12 cellular contexts compared by ENCODE assay signal in genomic region chr3:176919836-176920760, GRCh38.
DNase-seq lines count a peak whose midpoint lies in the region; ATAC-seq and TF ChIP-seq lines count a peak whose summit lies in the region.
"Had no signal": no experiment of that assay in that cellular context is flagged by ENCODE, and none has a peak within 500 bp of the region (broad histone marks: within the 10 kb centered on the region; RNA-seq: fewer than 3 reads in every experiment).

No MANE protein-coding gene starts in this region.

- H3K27ac ChIP-seq in GM23338 (ENCODE audit: low read depth) (no peak overlapping the region), neural cell (ENCODE audit: low read length) (peak overlapping the region; percentile 29), endodermal cell (ENCODE audit: low read depth, low read length) (no peak overlapping the region)
- H3K27ac ChIP-seq: dorsolateral prefrontal cortex had no signal

- ATAC-seq in GM23338 (no peak), HG03097 (IDR thresholded peaks at IDR 0.05; ENCODE audit: low FRiP score, unreplicated experiment) (no peak), GM19463 (IDR thresholded peaks at IDR 0.05; ENCODE audit: unreplicated experiment) (no peak)

- H3K4me1 Mint-ChIP-seq in GM23338, result peaks cover 34% of the 10 kb centered on the region
- peaks cover 22% of the 10 kb centered on the region for H3K4me1 Mint-ChIP-seq in endodermal cell

- peaks cover 4% of the 10 kb centered on the region; the same call in 1 of the 2 replicates for H3K9me2 ChIP-seq in GM23338 (ENCODE audit: insufficient read depth)
- H3K9me2 ChIP-seq in neural cell (ENCODE audit: insufficient read depth, low read length), result no peaks in the 10 kb centered on the region

- no peak overlapping the region for H3K27ac Mint-ChIP-seq in GM23338
- no peak overlapping the region for H3K27ac Mint-ChIP-seq in endodermal cell

- 89% methylated on average over 5 to 11 of the region's 11 CpGs for WGBS in endodermal cell (ENCODE audit: insufficient coverage in 1 of 2, insufficient read length in 1 of 2), 2 experiments

- H3K4me3 Mint-ChIP-seq in GM23338 (no peak overlapping the region), endodermal cell (no peak overlapping the region)

- H3F3A ChIP-seq in GM23338 (replicated peaks; ENCODE audit: low read depth) (no peaks in the 10 kb centered on the region), neural cell (ENCODE audit: insufficient read depth, low read length, poor library complexity, severe bottlenecking) (peaks cover 2% of the 10 kb centered on the region)

- TF ChIP-seq EP300 in neural cell (conservative IDR thresholded peaks at IDR 0.05; ENCODE audit: poor library complexity, severe bottlenecking), result no peak

- no peak for TF ChIP-seq CTCF in GM23338 (conservative IDR thresholded peaks at IDR 0.05; ENCODE audit: low read depth in 2 of 2)
- TF ChIP-seq CTCF in neural cell (IDR thresholded peaks at IDR 0.05; ENCODE audit: poor library complexity, severe bottlenecking), result no peak
- TF ChIP-seq CTCF in endodermal cell (conservative IDR thresholded peaks at IDR 0.05), result no peak

- H2AFZ ChIP-seq in GM23338 (peak overlapping the region; percentile 76; the same call in 1 of the 2 replicates), neural cell (ENCODE audit: low read depth, low read length) (no peak overlapping the region)

- DNase-seq in GM23338 (ENCODE audit: low spot score) (no peak), NCI-H2227 (lab: John Stamatoyannopoulos, UW; ENCODE audit: unreplicated experiment) (peak; percentile 80), dermis blood vessel endothelial cell (peak; percentile 24), endodermal cell (no peak)
- DNase-seq in stimulated activated CD8-positive, alpha-beta memory T cell treated with anti-CD3 and anti-CD28 coated beads, Interleukin-4, amount 100 ng/mL, for 48 hours, result no peak
- DNase-seq: Calu3, Kasumi-1 had no signal

- H3K9ac ChIP-seq in neural cell (ENCODE audit: low read length), result no peak overlapping the region
- H3K9ac ChIP-seq in endodermal cell (ENCODE audit: extremely low read depth, low read length, poor library complexity, severe bottlenecking), result no peak overlapping the region

- TF ChIP-seq RAD21 in neural cell (conservative IDR thresholded peaks at IDR 0.05), result no peak

- H4K20me1 ChIP-seq in GM23338 (replicated peaks; ENCODE audit: insufficient read depth) (no peaks in the 10 kb centered on the region), neural cell (ENCODE audit: insufficient read depth) (no peaks in the 10 kb centered on the region)

- H3K4me1 ChIP-seq in GM23338 (ENCODE audit: insufficient read depth) (peaks cover 27% of the 10 kb centered on the region), endodermal cell (ENCODE audit: control insufficient read depth, insufficient read depth, low read length) (peaks cover 8% of the 10 kb centered on the region)

- H3K4me3 ChIP-seq in GM23338 (no peak overlapping the region), neural cell (ENCODE audit: low read length) (no peak overlapping the region), endodermal cell (ENCODE audit: low read length) (no peak overlapping the region)
- H3K4me3 ChIP-seq: dorsolateral prefrontal cortex, thyroid gland had no signal

- H3K9me3 Mint-ChIP-seq in GM23338 (peaks cover 7% of the 10 kb centered on the region; the same call in 1 of the 3 replicates), endodermal cell (peaks cover 4% of the 10 kb centered on the region)

- H3K4me2 ChIP-seq in GM23338 (no peak overlapping the region), neural cell (ENCODE audit: low read length) (no peak overlapping the region)

- H3K27me3 Mint-ChIP-seq in GM23338 (ENCODE audit: insufficient read depth, low read depth, poor library complexity), result no peaks in the 10 kb centered on the region
- H3K27me3 Mint-ChIP-seq in endodermal cell (ENCODE audit: insufficient read depth), result no peaks in the 10 kb centered on the region

- H3K9me3 ChIP-seq in neural cell (ENCODE audit: low read length) (no peaks in the 10 kb centered on the region), endodermal cell (ENCODE audit: control insufficient read depth, low read length) (no peaks in the 10 kb centered on the region)
- H3K9me3 ChIP-seq: thyroid gland had no signal

- H3K36me3 ChIP-seq in GM23338 (ENCODE audit: insufficient read depth), result no peaks in the 10 kb centered on the region
- no peaks in the 10 kb centered on the region for H3K36me3 ChIP-seq in neural cell (ENCODE audit: insufficient read depth, low read length)
- H3K36me3 ChIP-seq in endodermal cell (ENCODE audit: control insufficient read depth, insufficient read depth, low read length), result no peaks in the 10 kb centered on the region
- H3K36me3 ChIP-seq: thyroid gland had no signal

- peaks cover 3% of the 10 kb centered on the region; the same call in 1 of the 3 replicates for H3K36me3 Mint-ChIP-seq in GM23338 (ENCODE audit: low read depth)
- no peaks in the 10 kb centered on the region for H3K36me3 Mint-ChIP-seq in endodermal cell (ENCODE audit: low read depth)

- H3K27me3 ChIP-seq in GM23338 (ENCODE audit: insufficient read depth) (no peaks in the 10 kb centered on the region), neural cell (ENCODE audit: insufficient read depth, low read depth, low read length) (no peaks in the 10 kb centered on the region), endodermal cell (ENCODE audit: control insufficient read depth, insufficient read depth, low read length, poor library complexity, severe bottlenecking) (no peaks in the 10 kb centered on the region)
- H3K27me3 ChIP-seq: dorsolateral prefrontal cortex, thyroid gland had no signal

- no peaks in the 10 kb centered on the region for H3K79me2 ChIP-seq in GM23338 (replicated peaks; ENCODE audit: insufficient read depth)
- no peaks in the 10 kb centered on the region for H3K79me2 ChIP-seq in neural cell (replicated peaks; ENCODE audit: insufficient read depth, low read length)

TF ChIP-seq in GM23338, 12 proteins besides CTCF, POLR2A, EP300 and RAD21 (continues in another document):
- TF ChIP-seq ZNF114 (CRISPR knock-in tag; IDR thresholded peaks at IDR 0.05), result no peak
- TF ChIP-seq EZH2 (IDR thresholded peaks at IDR 0.05; ENCODE audit: low read depth, unreplicated experiment), result no peak
- TF ChIP-seq ZNF331 (CRISPR knock-in tag; IDR thresholded peaks at IDR 0.05; ENCODE audit: low read depth), result no peak
- TF ChIP-seq REST (IDR thresholded peaks at IDR 0.05; ENCODE audit: unreplicated experiment), result no peak
- TF ChIP-seq JUNB (IDR thresholded peaks at IDR 0.05; ENCODE audit: unreplicated experiment), result no peak
- no peak for TF ChIP-seq POLR2AphosphoS5 (IDR thresholded peaks at IDR 0.05; ENCODE audit: low read depth)

TF ChIP-seq in neural cell, 6 proteins besides CTCF, POLR2A, EP300 and RAD21:
- TF ChIP-seq POLR2AphosphoS5 (IDR thresholded peaks at IDR 0.05) (peak; percentile 60), SMC3 (conservative IDR thresholded peaks at IDR 0.05; ENCODE audit: poor library complexity) (no peak)

Comparison
In these comparisons a context has a peak if more than half of its experiments do, and no peak if none do; other contexts are left out.
1. DNase-seq: peak in NCI-H2227 (single experiment) and dermis blood vessel endothelial cell (single experiment); none in GM23338 (single experiment), endodermal cell (single experiment) and stimulated activated CD8-positive, alpha-beta memory T cell treated with anti-CD3 and anti-CD28 coated beads, Interleukin-4, amount 100 ng/mL, for 48 hours (single experiment).